9 cellular contexts compared by ENCODE assay signal in genomic region chr15:89740137-89740536, GRCh38. TPM values are rescaled to one million over a fixed set of nuclear protein-coding genes. Genes with fewer than 3 reads are reported as not detected.
DNase-seq lines count a peak whose midpoint lies in the region; ATAC-seq and TF ChIP-seq lines count a peak whose summit lies in the region.
"Had no signal": no experiment of that assay in that cellular context is flagged by ENCODE, and none has a peak within 500 bp of the region (broad histone marks: within the 10 kb centered on the region; RNA-seq: fewer than 3 reads in every experiment).

No MANE protein-coding gene starts in this region.

- no peaks in the 10 kb centered on the region for H3K4me1 Mint-ChIP-seq in HFFc6 (ENCODE audit: low read depth)
- peaks cover 3 to 6% of the 10 kb centered on the region in 2 donors for H3K4me1 Mint-ChIP-seq in immature natural killer cell

- H3K36me3 ChIP-seq in brain microvascular endothelial cell (replicated peaks) = no peaks in the 10 kb centered on the region

- H3K27ac Mint-ChIP-seq in HFFc6 (no peak overlapping the region), immature natural killer cell (no peak overlapping the region)

- H3K9me3 Mint-ChIP-seq in HFFc6 = no peaks in the 10 kb centered on the region
- H3K9me3 Mint-ChIP-seq in immature natural killer cell = no peaks in the 10 kb centered on the region

- DNase-seq in G401 (ENCODE audit: low spot score) (peak; percentile 87), HFFc6 (peak; percentile 52), NCI-H2029 treated with DMSO at 0.1 percent for 48 hours (lab: John Stamatoyannopoulos, UW) (peak; percentile 22), T-helper 9 cell (peak; percentile 29), brain microvascular endothelial cell (peak; percentile 49), immature natural killer cell (peak; percentile 58 to 66 (median 61))
- DNase-seq in stimulated activated CD4-positive, alpha-beta T cell treated with anti-CD3 and anti-CD28 coated beads, Interleukin-12 subunit alpha, Interleukin-12 subunit beta, amount 100 ng/mL, for 48 hours (ENCODE audit: low read depth in 2 of 3, low spot score in 1 of 3) = peak in 2 of 3 donors; percentile 26 to 70

- H3K4me3 Mint-ChIP-seq in HFFc6 (peak overlapping the region; percentile 58), immature natural killer cell (no peak overlapping the region)

- in situ Hi-C loops in G401 (cut with HindIII; ENCODE audit: low sequenced_read_pairs) (no loop called here), brain microvascular endothelial cell (cut with HindIII; ENCODE audit: low pct_ligation_motif_present, low sequenced_read_pairs) (no loop called here)

- no peak for ATAC-seq in GM21576 (IDR thresholded peaks at IDR 0.05; ENCODE audit: unreplicated experiment)

- H3K36me3 Mint-ChIP-seq in HFFc6 (ENCODE audit: low read depth) (no peaks in the 10 kb centered on the region), immature natural killer cell (no peaks in the 10 kb centered on the region)

- peaks cover 2% of the 10 kb centered on the region for H3K27me3 ChIP-seq in brain microvascular endothelial cell (replicated peaks)

- peaks cover 19% of the 10 kb centered on the region for H3K27me3 Mint-ChIP-seq in HFFc6 (ENCODE audit: insufficient read depth)
- H3K27me3 Mint-ChIP-seq in immature natural killer cell (ENCODE audit: low read depth in 3 of 3) = peaks cover 2 to 4% (median 2%) of the 10 kb centered on the region in 3 donors

- TF ChIP-seq CTCF in HFFc6 (IDR thresholded peaks at IDR 0.05) = peak; percentile 98
- peak; percentile 87 for TF ChIP-seq CTCF in brain microvascular endothelial cell (IDR thresholded peaks at IDR 0.05; ENCODE audit: low read depth, low read length, missing control alignments)

- no peak overlapping the region for H3K27ac ChIP-seq in brain microvascular endothelial cell
- H3K27ac ChIP-seq: epithelial cell of prostate had no signal

- H3K4me3 ChIP-seq in brain microvascular endothelial cell (ENCODE audit: low read depth, low read length) = no peak overlapping the region

RNA-seq across cellular contexts. Expression of gene MESP1, which starts 10.9 kb away (rescaled TPM):
- total RNA-seq in G401 (2014; rRNA removed; shearing (Covaris generic)) = not detected in 2 replicates
- total RNA-seq in HFFc6 (2021; fragmentation: NEBNext Ultra II Directional; extraction: Animal tissue kit (Norgen Biotek cat#: 25700)) = under 1 TPM; 0.13 to 0.57 (median 0.26) TPM
- polyA plus RNA-seq in immature natural killer cell = 1 to 10 TPM; 1.8 to 5.4 (median 4.5) TPM

RNA-seq across cellular contexts. Expression of gene MESP2, which starts 36.0 kb away (rescaled TPM):
- total RNA-seq in G401 (2014; rRNA removed; shearing (Covaris generic)) = not detected in 2 replicates
- total RNA-seq in HFFc6 (2021; fragmentation: NEBNext Ultra II Directional; extraction: Animal tissue kit (Norgen Biotek cat#: 25700)) = under 1 TPM in 3 of 6 experiments, not detected in 3; 0.19 to 0.26 (median 0.21) TPM
- polyA plus RNA-seq in immature natural killer cell = not detected

RNA-seq across cellular contexts. Expression of gene WDR93, which starts 49.5 kb away (rescaled TPM):
- 0.25 and 0.64 TPM in 2 replicates for total RNA-seq in G401 (2014; rRNA removed; shearing (Covaris generic))
- under 1 TPM in 1 of 6 experiments, not detected in 5; 0.21 TPM for total RNA-seq in HFFc6 (2021; fragmentation: NEBNext Ultra II Directional; extraction: Animal tissue kit (Norgen Biotek cat#: 25700))
- polyA plus RNA-seq in immature natural killer cell = under 1 TPM in 2 of 3 donors, not detected in 1; 0.16 to 0.46 TPM

RNA-seq across cellular contexts. Expression of gene PEX11A, which starts 49.6 kb away (rescaled TPM):
- 4.1 and 11.0 TPM in 2 replicates for total RNA-seq in G401 (2014; rRNA removed; shearing (Covaris generic))
- total RNA-seq in HFFc6 (2021; fragmentation: NEBNext Ultra II Directional; extraction: Animal tissue kit (Norgen Biotek cat#: 25700)) = 1 to 10 TPM; 2.1 to 4.6 (median 3.0) TPM
- polyA plus RNA-seq in immature natural killer cell = 1 to 10 TPM; 3.1 to 5.9 (median 5.3) TPM

Comparison
In these comparisons a context has a peak if more than half of its experiments do, and no peak if none do; other contexts are left out.
1. DNase-seq: peak in every context shown above with its lines; median percentile 87 in G401; 61 in immature natural killer cell; 52 in HFFc6; 49 in brain microvascular endothelial cell; 48 in stimulated activated CD4-positive, alpha-beta T cell treated with anti-CD3 and anti-CD28 coated beads, Interleukin-12 subunit alpha, Interleukin-12 subunit beta, amount 100 ng/mL, for 48 hours; 29 in T-helper 9 cell; 22 in NCI-H2029 treated with DMSO at 0.1 percent for 48 hours.